In genomic region chr12:49369723-49370145, GRCh38 we compare ENCODE assay signal across 8 cellular contexts. TPM values are rescaled to one million over a fixed set of nuclear protein-coding genes. Genes with fewer than 3 reads are reported as not detected.
DNase-seq lines count a peak whose midpoint lies in the region; ATAC-seq, FAIRE-seq and TF ChIP-seq lines count a peak whose summit lies in the region.

No MANE protein-coding gene starts in this region.

- CTCF ChIA-PET in MCF 10A (lab: Yijun Ruan, JAX) = interaction anchor here (0.5 kb wide), 1 partner anchor 116 kb away, joined by 4 read pairs; no protein-coding TSS in a partner anchor

- peaks cover 14% of the 10 kb centered on the region for H3K4me1 ChIP-seq in CD4-positive, CD25-positive, alpha-beta regulatory T cell (ENCODE audit: control insufficient read depth, insufficient read depth, low read length, poor library complexity, severe bottlenecking)

- ATAC-seq in CD4-positive, CD25-positive, alpha-beta regulatory T cell (ENCODE audit: low read depth in 2 of 2) = no peak
- ATAC-seq in HG02973 (IDR thresholded peaks at IDR 0.05; ENCODE audit: unreplicated experiment) = peak; percentile 40
- peak in 1 of 2 donors; percentile 15 for ATAC-seq in naive thymus-derived CD8-positive, alpha-beta T cell

- peak in 1 of 3 donors; percentile 37 for DNase-seq in CD4-positive, CD25-positive, alpha-beta regulatory T cell
- no peak for DNase-seq in GM18507 (ENCODE audit: extremely low spot score, insufficient read length, low read depth)
- peak; percentile 34 for DNase-seq in NCI-H82 treated with DMSO at 0.1 percent for 48 hours (lab: John Stamatoyannopoulos, UW; ENCODE audit: unreplicated experiment)
- peak; percentile 59 for DNase-seq in MCF 10A (ENCODE audit: unreplicated experiment)
- DNase-seq in naive thymus-derived CD8-positive, alpha-beta T cell = no peak
- no peak for DNase-seq in NCI-H1930 (lab: John Stamatoyannopoulos, UW)
- no peak for DNase-seq in COLO829 (ENCODE audit: low spot score)

- intact Hi-C loops in MCF 10A (cut with micrococcal nuclease) = no loop called here

- BruUV-seq in MCF 10A (replicated peaks; lab: Mats Ljungman, UMichigan) = no TSS peak

- H3K27ac Mint-ChIP-seq in CD4-positive, CD25-positive, alpha-beta regulatory T cell = peak overlapping the region in 2 of 3 donors; percentile 6 to 69
- no peak overlapping the region for H3K27ac Mint-ChIP-seq in MCF 10A (ENCODE audit: low read depth, unreplicated experiment)
- peak overlapping the region in 6 of 10 donors; percentile 27 to 80 (median 71) for H3K27ac Mint-ChIP-seq in naive thymus-derived CD8-positive, alpha-beta T cell

- H3K4me3 Mint-ChIP-seq in CD4-positive, CD25-positive, alpha-beta regulatory T cell = peak overlapping the region in 3 of 4 donors; percentile 37 to 85 (median 78)
- H3K4me3 Mint-ChIP-seq in MCF 10A (ENCODE audit: unreplicated experiment) = no peak overlapping the region
- H3K4me3 Mint-ChIP-seq in naive thymus-derived CD8-positive, alpha-beta T cell = peak overlapping the region in 3 of 10 donors; percentile 24 to 48 (median 26)

- H3K27me3 Mint-ChIP-seq in CD4-positive, CD25-positive, alpha-beta regulatory T cell = peaks cover 5% of the 10 kb centered on the region
- H3K27me3 Mint-ChIP-seq in MCF 10A (ENCODE audit: insufficient read depth, unreplicated experiment) = no peaks in the 10 kb centered on the region
- no peaks in the 10 kb centered on the region for H3K27me3 Mint-ChIP-seq in naive thymus-derived CD8-positive, alpha-beta T cell

- H3K4me3 ChIP-seq in CD4-positive, CD25-positive, alpha-beta regulatory T cell (ENCODE audit: low read depth, low read length) = no peak overlapping the region

- POLR2A ChIA-PET in MCF 10A (lab: Yijun Ruan, JAX) = interaction anchor here (1.0 to 3.4 kb wide), 5 partner anchors 11 to 238 kb away, joined by 3 to 12 read pairs (median 4); no protein-coding TSS in a partner anchor
- POLR2A ChIA-PET in naive thymus-derived CD8-positive, alpha-beta T cell (lab: Charles Lee) = interaction anchor here (1.9 kb wide), 1 partner anchor 8 kb away, joined by 4 read pairs; no protein-coding TSS in a partner anchor

- peaks cover 19 to 34% (median 27%) of the 10 kb centered on the region in 4 donors for H3K4me1 Mint-ChIP-seq in CD4-positive, CD25-positive, alpha-beta regulatory T cell
- peaks cover 24% of the 10 kb centered on the region for H3K4me1 Mint-ChIP-seq in MCF 10A (ENCODE audit: insufficient read depth, unreplicated experiment)
- H3K4me1 Mint-ChIP-seq in naive thymus-derived CD8-positive, alpha-beta T cell = peaks cover 11 to 32% (median 28%) of the 10 kb centered on the region in 4 donors

- no peak for TF ChIP-seq CTCF in MCF 10A (IDR thresholded peaks at IDR 0.05; ENCODE audit: unreplicated experiment)

- peak; percentile 78 for FAIRE-seq in GM18507 (lab: Jason Lieb, UNC)

- no peaks in the 10 kb centered on the region for H3K9me3 Mint-ChIP-seq in CD4-positive, CD25-positive, alpha-beta regulatory T cell
- H3K9me3 Mint-ChIP-seq in MCF 10A (ENCODE audit: unreplicated experiment) = no peaks in the 10 kb centered on the region
- H3K9me3 Mint-ChIP-seq in naive thymus-derived CD8-positive, alpha-beta T cell = no peaks in the 10 kb centered on the region

- H3K9me3 ChIP-seq in CD4-positive, CD25-positive, alpha-beta regulatory T cell (ENCODE audit: control insufficient read depth in 2 of 2, low read length in 2 of 2) = no peaks in the 10 kb centered on the region

- no peaks in the 10 kb centered on the region for H3K36me3 Mint-ChIP-seq in CD4-positive, CD25-positive, alpha-beta regulatory T cell
- peaks cover 10% of the 10 kb centered on the region for H3K36me3 Mint-ChIP-seq in MCF 10A (ENCODE audit: insufficient read depth, unreplicated experiment)
- H3K36me3 Mint-ChIP-seq in naive thymus-derived CD8-positive, alpha-beta T cell = no peaks in the 10 kb centered on the region

- H3K27ac ChIP-seq in CD4-positive, CD25-positive, alpha-beta regulatory T cell (ENCODE audit: insufficient read depth, low read length, poor library complexity, severe bottlenecking) = no peak overlapping the region

- no peaks in the 10 kb centered on the region for H3K36me3 ChIP-seq in CD4-positive, CD25-positive, alpha-beta regulatory T cell (ENCODE audit: control insufficient read depth, insufficient read depth, low read length)

- no peaks in the 10 kb centered on the region for H3K27me3 ChIP-seq in CD4-positive, CD25-positive, alpha-beta regulatory T cell (ENCODE audit: control insufficient read depth, insufficient read depth, low read length)

RNA-seq across cellular contexts. Expression of gene SPATS2, which starts 2.5 kb away (rescaled TPM):
- total RNA-seq in CD4-positive, CD25-positive, alpha-beta regulatory T cell = 5.5 TPM
- 1 to 10 TPM; 2.4 to 4.8 (median 3.6) TPM for polyA plus RNA-seq in CD4-positive, CD25-positive, alpha-beta regulatory T cell
- total RNA-seq in MCF 10A (2022) = 21.0 and 26.0 TPM in 2 replicates
- total RNA-seq in naive thymus-derived CD8-positive, alpha-beta T cell = 1 to 10 TPM; 5.9 to 6.3 TPM
- 1 to 10 TPM; 2.7 to 5.7 (median 3.9) TPM for polyA plus RNA-seq in naive thymus-derived CD8-positive, alpha-beta T cell

RNA-seq across cellular contexts. Expression of gene DNAJC22, which starts 23.0 kb away (rescaled TPM):
- total RNA-seq in CD4-positive, CD25-positive, alpha-beta regulatory T cell = not detected
- not detected for polyA plus RNA-seq in CD4-positive, CD25-positive, alpha-beta regulatory T cell
- 0.25 and 0.33 TPM in 2 replicates for total RNA-seq in MCF 10A (2022)
- total RNA-seq in naive thymus-derived CD8-positive, alpha-beta T cell = not detected
- polyA plus RNA-seq in naive thymus-derived CD8-positive, alpha-beta T cell = not detected

RNA-seq across cellular contexts. Expression of gene C1QL4, which starts 32.7 kb away (rescaled TPM):
- total RNA-seq in CD4-positive, CD25-positive, alpha-beta regulatory T cell = not detected
- polyA plus RNA-seq in CD4-positive, CD25-positive, alpha-beta regulatory T cell = not detected
- 0.20 TPM in 1 of 2 replicates, not detected in the other for total RNA-seq in MCF 10A (2022)
- not detected for total RNA-seq in naive thymus-derived CD8-positive, alpha-beta T cell
- not detected for polyA plus RNA-seq in naive thymus-derived CD8-positive, alpha-beta T cell

RNA-seq across cellular contexts. Expression of gene TROAP, which starts 46.7 kb away (rescaled TPM):
- total RNA-seq in CD4-positive, CD25-positive, alpha-beta regulatory T cell = 2.0 TPM
- polyA plus RNA-seq in CD4-positive, CD25-positive, alpha-beta regulatory T cell = 1 to 10 TPM; 2.8 to 8.8 (median 4.9) TPM
- total RNA-seq in MCF 10A (2022) = 30.8 and 41.9 TPM in 2 replicates
- 1 to 10 TPM in 1 of 2 experiments, under 1 TPM in 1; 0.62 to 1.7 TPM for total RNA-seq in naive thymus-derived CD8-positive, alpha-beta T cell
- under 1 TPM in 1 of 3 donors, not detected in 2; 0.24 TPM for polyA plus RNA-seq in naive thymus-derived CD8-positive, alpha-beta T cell

Comparison
In these comparisons a context has a peak if more than half of its experiments do, and no peak if none do; other contexts are left out.
1. DNase-seq: peak in NCI-H82 treated with DMSO at 0.1 percent for 48 hours (single experiment) and MCF 10A (single experiment); none in GM18507 (single experiment), naive thymus-derived CD8-positive, alpha-beta T cell (0 of 10), NCI-H1930 (0 of 2) and COLO829 (single experiment).